ENCODE assay signal across 8 cellular contexts in genomic region chr10:68461032-68461431, GRCh38.
"Had no signal": no experiment of that assay in that cellular context is flagged by ENCODE, and none has a peak within 500 bp of the region (broad histone marks: within the 10 kb centered on the region; RNA-seq: fewer than 3 reads in every experiment).

No MANE protein-coding gene starts in this region.

- H3K9me3 Mint-ChIP-seq: GM23338, H9 had no signal

- FAIRE-seq: H1, H54, HTR-8/SVneo had no signal

- H3K27ac ChIP-seq: KMS-11 had no signal

- H3K9ac ChIP-seq: KMS-11 had no signal

- H3K4me1 Mint-ChIP-seq: GM23338, H9 had no signal

- H2AFZ ChIP-seq: GM23338 had no signal

- H3K4me3 Mint-ChIP-seq: GM23338, H9 had no signal

- H3K4me3 ChIP-seq: GM23338 had no signal

- DNase-seq: H9, HCEC 1CT, KBM-7 had no signal

- ATAC-seq: GM23338 had no signal

- H3K27ac Mint-ChIP-seq: GM23338 had no signal

- H3K4me2 ChIP-seq: GM23338, KMS-11 had no signal
